ENCODE assay signal across 1 cellular context in genomic region chr18:5239447-5239846, GRCh38.
TF ChIP-seq lines count a peak whose summit lies in the region.

No MANE protein-coding gene starts in this region.

TF ChIP-seq in SK-N-SH, 30 proteins besides CTCF, POLR2A, EP300 and RAD21 (continued from another document):
- TF ChIP-seq NFIC (IDR thresholded peaks at IDR 0.05; ENCODE audit: borderline replicate concordance), result no peak
- no peak for TF ChIP-seq PBX3 (IDR thresholded peaks at IDR 0.05)
- no peak for TF ChIP-seq RXRA (IDR thresholded peaks at IDR 0.05; ENCODE audit: borderline replicate concordance, low read depth)
- TF ChIP-seq TCF12 (IDR thresholded peaks at IDR 0.05), result no peak
- no peak for TF ChIP-seq RCOR1 (IDR thresholded peaks at IDR 0.05; ENCODE audit: low read length)
- no peak for TF ChIP-seq FOXM1 (IDR thresholded peaks at IDR 0.05; ENCODE audit: low read depth)
- no peak for TF ChIP-seq ELF1 (IDR thresholded peaks at IDR 0.05)
- no peak for TF ChIP-seq FOSL2 (IDR thresholded peaks at IDR 0.05; ENCODE audit: borderline replicate concordance, low read depth)
- no peak for TF ChIP-seq MEF2A (IDR thresholded peaks at IDR 0.05; ENCODE audit: borderline replicate concordance, low read depth)
TF ChIP-seq in SK-N-SH: peak in this region for 0.
